ENCODE assay signal across 1 cellular context in the genomic region with DNA sequence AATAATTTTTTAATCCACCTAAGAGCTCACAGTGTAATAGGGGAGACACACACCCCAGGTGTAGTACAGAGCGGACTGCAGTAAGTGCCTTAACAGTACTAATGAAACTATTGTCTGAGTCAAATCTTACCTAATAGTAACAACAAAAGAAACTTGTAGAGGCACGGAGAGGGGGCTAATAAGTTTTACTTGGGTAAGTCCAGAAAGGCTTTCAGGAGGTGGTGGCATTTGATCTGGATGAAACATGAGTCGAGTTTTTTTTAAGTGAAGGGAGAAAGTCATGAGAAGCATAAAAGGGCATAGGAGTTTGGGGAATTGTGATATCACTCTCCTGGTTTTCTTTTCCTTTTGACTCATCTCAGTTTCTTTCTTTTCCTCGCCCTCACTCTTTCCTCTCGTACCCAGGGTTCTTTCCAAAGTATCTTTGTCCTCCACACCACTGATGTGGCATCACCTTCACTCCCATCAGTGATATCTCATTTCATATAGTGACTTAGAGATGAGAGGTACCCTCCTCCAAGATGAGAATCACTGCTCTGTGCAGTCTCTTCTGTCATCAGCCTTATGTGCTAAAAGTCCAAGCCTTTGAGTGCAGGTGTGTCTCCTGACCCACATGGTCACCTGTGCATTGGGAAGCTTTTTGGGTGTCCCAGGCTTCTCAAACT.
TF ChIP-seq lines count a peak whose summit lies in the region.

No MANE protein-coding gene starts in this region.

TF ChIP-seq in A549, 52 proteins besides CTCF, POLR2A, EP300 and RAD21 (continued from another document):
- TF ChIP-seq, protein P1, sequence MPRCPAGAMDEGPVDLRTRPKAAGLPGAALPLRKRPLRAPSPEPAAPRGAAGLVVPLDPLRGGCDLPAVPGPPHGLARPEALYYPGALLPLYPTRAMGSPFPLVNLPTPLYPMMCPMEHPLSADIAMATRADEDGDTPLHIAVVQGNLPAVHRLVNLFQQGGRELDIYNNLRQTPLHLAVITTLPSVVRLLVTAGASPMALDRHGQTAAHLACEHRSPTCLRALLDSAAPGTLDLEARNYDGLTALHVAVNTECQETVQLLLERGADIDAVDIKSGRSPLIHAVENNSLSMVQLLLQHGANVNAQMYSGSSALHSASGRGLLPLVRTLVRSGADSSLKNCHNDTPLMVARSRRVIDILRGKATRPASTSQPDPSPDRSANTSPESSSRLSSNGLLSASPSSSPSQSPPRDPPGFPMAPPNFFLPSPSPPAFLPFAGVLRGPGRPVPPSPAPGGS (IDR thresholded peaks at IDR 0.05): no peak
- no peak for TF ChIP-seq RNF2 (IDR thresholded peaks at IDR 0.05; ENCODE audit: borderline replicate concordance, low read depth)
- TF ChIP-seq HDAC2 (IDR thresholded peaks at IDR 0.05): no peak
- TF ChIP-seq, protein P2, sequence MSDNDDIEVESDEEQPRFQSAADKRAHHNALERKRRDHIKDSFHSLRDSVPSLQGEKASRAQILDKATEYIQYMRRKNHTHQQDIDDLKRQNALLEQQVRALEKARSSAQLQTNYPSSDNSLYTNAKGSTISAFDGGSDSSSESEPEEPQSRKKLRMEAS (IDR thresholded peaks at IDR 0.05): no peak
